Comparison of ENCODE assay signal across 9 cellular contexts in the genomic region with DNA sequence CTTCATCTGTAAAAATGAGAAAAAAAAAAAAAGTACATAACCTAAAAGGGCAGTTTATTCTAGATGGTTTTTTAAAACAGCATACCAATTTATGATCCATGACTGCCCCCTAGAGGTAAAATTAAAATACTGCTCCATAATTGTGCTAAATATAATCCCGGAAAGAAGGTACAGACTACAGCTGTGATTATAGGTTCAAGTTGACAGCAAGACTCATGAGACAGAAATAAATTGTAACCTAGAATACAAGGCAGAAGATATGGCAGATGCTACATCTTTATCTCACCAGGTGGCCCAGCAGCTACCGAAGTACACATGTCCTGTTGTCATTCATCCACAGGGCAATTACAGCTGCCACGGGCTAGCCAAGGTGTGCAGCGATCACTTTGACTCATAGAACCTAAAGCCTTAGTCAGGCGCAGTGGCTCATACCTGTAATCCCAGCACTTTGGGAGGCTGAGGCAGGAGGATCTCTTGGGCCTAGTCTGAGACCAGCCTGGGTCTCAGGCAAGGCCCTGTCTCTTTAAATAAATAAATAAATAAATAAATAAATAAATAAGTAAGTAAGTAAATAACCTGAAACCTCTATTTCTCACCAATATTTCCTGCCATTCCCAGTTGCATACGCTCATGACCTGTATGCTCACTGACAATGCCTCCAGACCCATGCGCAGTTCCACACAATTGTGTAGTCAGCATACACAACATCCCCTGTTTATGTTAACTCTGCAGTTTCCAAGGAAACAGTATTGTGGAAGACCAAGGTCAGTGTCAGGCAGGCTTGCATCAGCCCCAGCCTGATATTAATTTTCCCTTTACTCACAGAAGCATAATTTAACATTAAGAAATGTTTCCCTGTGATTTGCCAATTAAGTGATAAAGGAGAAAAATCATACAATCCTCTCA. TPM values are rescaled to one million over a fixed set of nuclear protein-coding genes. Genes with fewer than 3 reads are reported as not detected.
DNase-seq lines count a peak whose midpoint lies in the region; ATAC-seq and TF ChIP-seq lines count a peak whose summit lies in the region.
"Had no signal": no experiment of that assay in that cellular context is flagged by ENCODE, and none has a peak within 500 bp of the region (broad histone marks: within the 10 kb centered on the region; RNA-seq: fewer than 3 reads in every experiment).

No MANE protein-coding gene starts in this region.

- no peaks in the 10 kb centered on the region for H3K27me3 ChIP-seq in naive thymus-derived CD4-positive, alpha-beta T cell (ENCODE audit: control insufficient read depth in 2 of 2, insufficient read depth in 2 of 2, low read length in 2 of 2)
- H3K27me3 ChIP-seq: BLaER1 had no signal

- peaks cover 0 to 3% (median 0%) of the 10 kb centered on the region in 7 donors for H3K4me1 Mint-ChIP-seq in naive thymus-derived CD4-positive, alpha-beta T cell

- peak; percentile 58 for TF ChIP-seq CTCF in epithelial cell of proximal tubule (conservative IDR thresholded peaks at IDR 0.05; ENCODE audit: low read depth, low read length)

- peaks cover 19 to 64% (median 41%) of the 10 kb centered on the region in 5 donors for H3K27me3 Mint-ChIP-seq in naive thymus-derived CD4-positive, alpha-beta T cell

- H3K9me3 ChIP-seq in naive thymus-derived CD4-positive, alpha-beta T cell (ENCODE audit: control insufficient read depth in 2 of 3, low read length in 3 of 3) = no peaks in the 10 kb centered on the region
- H3K9me3 ChIP-seq: BLaER1 had no signal

- peak; percentile 61 for DNase-seq in NCI-H1436 (lab: John Stamatoyannopoulos, UW)
- no peak for DNase-seq in NCI-H1436 treated with DMSO at 0.1 percent for 48 hours (lab: John Stamatoyannopoulos, UW)
- DNase-seq in NCI-H1092 (lab: John Stamatoyannopoulos, UW) = peak; percentile 97
- DNase-seq in SHP77 (lab: John Stamatoyannopoulos, UW) = peak; percentile 40 to 45
- no peak for DNase-seq in epithelial cell of proximal tubule (ENCODE audit: low read depth)
- peak in 7 of 9 donors; percentile 49 to 75 (median 70) for DNase-seq in naive thymus-derived CD4-positive, alpha-beta T cell
- DNase-seq in activated T-cell treated with anti-CD3 and anti-CD28 coated beads, Interleukin-2, amount 50 U/mL, for 48 hours = no peak

- CTCF ChIA-PET in naive thymus-derived CD4-positive, alpha-beta T cell (lab: Charles Lee) = interaction anchor here (0.5 to 3.9 kb wide), 11 partner anchors 16 to 251 kb away, joined by 3 to 33 read pairs (median 5); partner anchors contain the start of gene NT5C1A

- H3K36me3 ChIP-seq in naive thymus-derived CD4-positive, alpha-beta T cell (ENCODE audit: control insufficient read depth in 2 of 3, insufficient read depth in 3 of 3, low read length in 3 of 3) = no peaks in the 10 kb centered on the region
- H3K36me3 ChIP-seq: BLaER1 had no signal

- H3K9me3 Mint-ChIP-seq in naive thymus-derived CD4-positive, alpha-beta T cell = no peaks in the 10 kb centered on the region

- peak; percentile 87 for ATAC-seq in naive thymus-derived CD4-positive, alpha-beta T cell
- no peak for ATAC-seq in HG03469 (IDR thresholded peaks at IDR 0.05; ENCODE audit: unreplicated experiment)

- no peak overlapping the region for H3K4me3 ChIP-seq in epithelial cell of proximal tubule (ENCODE audit: low read depth, low read length)
- H3K4me3 ChIP-seq in naive thymus-derived CD4-positive, alpha-beta T cell (ENCODE audit: low read length) = no peak overlapping the region
- H3K4me3 ChIP-seq: BLaER1 had no signal

- POLR2A ChIA-PET in naive thymus-derived CD4-positive, alpha-beta T cell (lab: Charles Lee) = interaction anchor here (0.7 to 1.3 kb wide), 2 partner anchors 48 to 128 kb away, joined by 4 read pairs; partner anchors contain the start of gene NT5C1A

- no peak overlapping the region for H3K27ac Mint-ChIP-seq in naive thymus-derived CD4-positive, alpha-beta T cell

- no peak overlapping the region for H3K27ac ChIP-seq in naive thymus-derived CD4-positive, alpha-beta T cell (ENCODE audit: low read depth, low read length)
- H3K27ac ChIP-seq: BLaER1 had no signal

- intact Hi-C loops in naive thymus-derived CD4-positive, alpha-beta T cell (cut with micrococcal nuclease) = loop anchor here (1.0 to 2.0 kb wide), 9 partner anchors 18 to 114 kb away; partner anchors contain the start of genes NT5C1A (in 2 of the 2), HPCAL4 (in 1 of the 2) and PPIE (in 1 of the 2)

- no peaks in the 10 kb centered on the region for H3K4me1 ChIP-seq in naive thymus-derived CD4-positive, alpha-beta T cell (ENCODE audit: control insufficient read depth in 2 of 2, insufficient read depth in 2 of 2, low read length in 2 of 2)
- H3K4me1 ChIP-seq: BLaER1 had no signal

- H3K36me3 Mint-ChIP-seq in naive thymus-derived CD4-positive, alpha-beta T cell = no peaks in the 10 kb centered on the region

- no peak overlapping the region for H3K4me3 Mint-ChIP-seq in naive thymus-derived CD4-positive, alpha-beta T cell

RNA-seq across cellular contexts. Expression of gene PPIE, which starts 18.3 kb away (rescaled TPM):
- total RNA-seq in epithelial cell of proximal tubule = 43.9 and 58.7 TPM in 2 replicates
- 10 to 100 TPM; 52.3 to 79.1 (median 61.3) TPM for total RNA-seq in naive thymus-derived CD4-positive, alpha-beta T cell
- 100 to 1,000 TPM; 104 to 119 TPM for polyA plus RNA-seq in naive thymus-derived CD4-positive, alpha-beta T cell

RNA-seq across cellular contexts. Expression of gene HPCAL4, which starts 29.1 kb away (rescaled TPM):
- total RNA-seq in epithelial cell of proximal tubule = 0.06 and 0.07 TPM in 2 replicates
- total RNA-seq in naive thymus-derived CD4-positive, alpha-beta T cell = 10 to 100 TPM in 4 of 5 experiments, 1 to 10 TPM in 1; 2.9 to 49.0 (median 18.7) TPM
- polyA plus RNA-seq in naive thymus-derived CD4-positive, alpha-beta T cell = 1 to 10 TPM; 3.6 to 9.4 TPM

RNA-seq across cellular contexts. Expression of gene NT5C1A, which starts 48.4 kb away (rescaled TPM):
- total RNA-seq in epithelial cell of proximal tubule = not detected in 2 replicates
- under 1 TPM in 3 of 5 experiments, not detected in 2; 0.37 to 0.92 (median 0.65) TPM for total RNA-seq in naive thymus-derived CD4-positive, alpha-beta T cell
- not detected for polyA plus RNA-seq in naive thymus-derived CD4-positive, alpha-beta T cell

RNA-seq across cellular contexts. Expression of gene OXCT2, which starts 50.8 kb away (rescaled TPM):
- total RNA-seq in epithelial cell of proximal tubule = 12.4 and 15.0 TPM in 2 replicates
- under 1 TPM in 4 of 5 experiments, not detected in 1; 0.19 to 0.53 (median 0.26) TPM for total RNA-seq in naive thymus-derived CD4-positive, alpha-beta T cell
- polyA plus RNA-seq in naive thymus-derived CD4-positive, alpha-beta T cell = not detected

Comparison
In these comparisons a context has a peak if more than half of its experiments do, and no peak if none do; other contexts are left out.
1. DNase-seq: peak in NCI-H1436 (single experiment), NCI-H1092 (single experiment), SHP77 (2 of 2) and naive thymus-derived CD4-positive, alpha-beta T cell (7 of 9); none in NCI-H1436 treated with DMSO at 0.1 percent for 48 hours (single experiment), epithelial cell of proximal tubule (single experiment) and activated T-cell treated with anti-CD3 and anti-CD28 coated beads, Interleukin-2, amount 50 U/mL, for 48 hours (0 of 2).